ENCODE assay signal across 10 cellular contexts in genomic region chr3:133037440-133037839, GRCh38. TPM values are rescaled to one million over a fixed set of nuclear protein-coding genes. Genes with fewer than 3 reads are reported as not detected.
DNase-seq lines count a peak whose midpoint lies in the region; ATAC-seq and TF ChIP-seq lines count a peak whose summit lies in the region.
"Had no signal": no experiment of that assay in that cellular context is flagged by ENCODE, and none has a peak within 500 bp of the region (broad histone marks: within the 10 kb centered on the region; RNA-seq: fewer than 3 reads in every experiment).

No MANE protein-coding gene starts in this region.

- DNase-seq in DMS 273 (lab: John Stamatoyannopoulos, UW; ENCODE audit: unreplicated experiment) (peak; percentile 48), DMS 273 treated with DMSO at 0.1 percent for 48 hours (lab: John Stamatoyannopoulos, UW) (no peak), NCI-H748 (lab: John Stamatoyannopoulos, UW; ENCODE audit: unreplicated experiment) (peak; percentile 75)
- DNase-seq in activated CD4-positive, alpha-beta memory T cell treated with anti-CD3 and anti-CD28 coated beads for 36 hours, result no peak
- DNase-seq: foreskin keratinocyte had no signal

- CTCF ChIA-PET in activated CD4-positive, alpha-beta memory T cell treated with anti-CD3 and anti-CD28 coated beads for 36 hours (lab: Charles Lee), result interaction anchor here (1.1 kb wide), 1 partner anchor 311 kb away, joined by 3 read pairs; no protein-coding TSS in a partner anchor

- peaks cover 23% of the 10 kb centered on the region for H3K27me3 ChIP-seq in gastroesophageal sphincter
- peaks cover 0 to 2% (median 0%) of the 10 kb centered on the region in 3 donors for H3K27me3 ChIP-seq in skeletal muscle tissue (ENCODE audit: control insufficient read depth in 3 of 3, insufficient read depth in 3 of 3, low read length in 3 of 3)

- intact Hi-C loops in activated CD4-positive, alpha-beta memory T cell treated with anti-CD3 and anti-CD28 coated beads for 36 hours (cut with micrococcal nuclease), result loop anchor here (5.0 kb wide), 1 partner anchor 310 kb away; no protein-coding TSS in a partner anchor

- no peaks in the 10 kb centered on the region for H3K9me3 Mint-ChIP-seq in activated CD4-positive, alpha-beta memory T cell treated with anti-CD3 and anti-CD28 coated beads for 36 hours

- H3K9ac ChIP-seq in skeletal muscle tissue (ENCODE audit: low read depth in 1 of 3, low read length in 3 of 3), result peak overlapping the region in 1 of 3 donors; percentile 86

- H3K4me1 Mint-ChIP-seq in activated CD4-positive, alpha-beta memory T cell treated with anti-CD3 and anti-CD28 coated beads for 36 hours (ENCODE audit: low read depth), result peaks cover 5% of the 10 kb centered on the region

- H3K4me3 ChIP-seq in gastroesophageal sphincter, result peak overlapping the region; percentile 37 to 79
- H3K4me3 ChIP-seq in skeletal muscle tissue (ENCODE audit: low read length in 3 of 3), result peak overlapping the region; percentile 84 to 89 (median 88)

- no peaks in the 10 kb centered on the region for H3K9me3 ChIP-seq in gastroesophageal sphincter
- no peaks in the 10 kb centered on the region for H3K9me3 ChIP-seq in skeletal muscle tissue (ENCODE audit: control insufficient read depth in 3 of 3, low read length in 3 of 3)

- peaks cover 39% of the 10 kb centered on the region for H3K27me3 Mint-ChIP-seq in activated CD4-positive, alpha-beta memory T cell treated with anti-CD3 and anti-CD28 coated beads for 36 hours

- no peak for TF ChIP-seq EP300 in gastroesophageal sphincter (IDR thresholded peaks at IDR 0.05)

- no peak overlapping the region for H3K4me3 Mint-ChIP-seq in activated CD4-positive, alpha-beta memory T cell treated with anti-CD3 and anti-CD28 coated beads for 36 hours

- H3K27ac ChIP-seq in gastroesophageal sphincter (no peak overlapping the region), skeletal muscle tissue (ENCODE audit: low read depth, low read length) (no peak overlapping the region)
- H3K27ac ChIP-seq: 22Rv1, foreskin keratinocyte had no signal

- H3K27ac Mint-ChIP-seq in activated CD4-positive, alpha-beta memory T cell treated with anti-CD3 and anti-CD28 coated beads for 36 hours, result no peak overlapping the region

- POLR2A ChIA-PET in activated CD4-positive, alpha-beta memory T cell treated with anti-CD3 and anti-CD28 coated beads for 36 hours (lab: Charles Lee), result no interaction called here

- TF ChIP-seq POLR2A in gastroesophageal sphincter (IDR thresholded peaks at IDR 0.05), result no peak

- peaks cover 0 to 51% (median 0%) of the 10 kb centered on the region in 3 donors for H3K4me1 ChIP-seq in gastroesophageal sphincter
- peaks cover 11 to 21% (median 19%) of the 10 kb centered on the region in 3 donors for H3K4me1 ChIP-seq in skeletal muscle tissue (ENCODE audit: control insufficient read depth in 3 of 3, insufficient read depth in 3 of 3, low read length in 3 of 3)
- H3K4me1 ChIP-seq: foreskin keratinocyte had no signal

- no peaks in the 10 kb centered on the region for H3K36me3 Mint-ChIP-seq in activated CD4-positive, alpha-beta memory T cell treated with anti-CD3 and anti-CD28 coated beads for 36 hours

- H3K36me3 ChIP-seq in gastroesophageal sphincter (no peaks in the 10 kb centered on the region), skeletal muscle tissue (ENCODE audit: control insufficient read depth in 3 of 3, insufficient read depth in 3 of 3, low read length in 3 of 3) (no peaks in the 10 kb centered on the region)

- TF ChIP-seq CTCF in gastroesophageal sphincter (IDR thresholded peaks at IDR 0.05), result no peak

- ATAC-seq in gastroesophageal sphincter (no peak), GM21723 (IDR thresholded peaks at IDR 0.05; ENCODE audit: unreplicated experiment) (no peak), HG03565 (IDR thresholded peaks at IDR 0.05; ENCODE audit: unreplicated experiment) (no peak)

- WGBS in gastroesophageal sphincter (ENCODE audit: low coverage in 1 of 2), 2 donors, result 75 to 100% methylated on average over 1 to 5 of the region's 9 CpGs

RNA-seq across cellular contexts. Expression of gene TMEM108, which starts 0.8 kb away (rescaled TPM):
- total RNA-seq in gastroesophageal sphincter (1 to 10 TPM; 2.7 to 7.3 (median 4.1) TPM), skeletal muscle tissue (7.3 TPM)
- total RNA-seq in activated CD4-positive, alpha-beta memory T cell treated with anti-CD3 and anti-CD28 coated beads for 36 hours, result not detected
- total RNA-seq: foreskin keratinocyte had no signal

Comparison
In these comparisons a context has a peak if more than half of its experiments do, and no peak if none do; other contexts are left out.
1. DNase-seq: peak in DMS 273 (single experiment) and NCI-H748 (single experiment); none in DMS 273 treated with DMSO at 0.1 percent for 48 hours (single experiment) and activated CD4-positive, alpha-beta memory T cell treated with anti-CD3 and anti-CD28 coated beads for 36 hours (single experiment).